In genomic region chr3:141764041-141764440, GRCh38 we compare ENCODE assay signal across 1 cellular context.
TF ChIP-seq lines count a peak whose summit lies in the region.

No MANE protein-coding gene starts in this region.

TF ChIP-seq in H1, 55 proteins besides CTCF, POLR2A, EP300 and RAD21:
- no peak for TF ChIP-seq SAP30 (IDR thresholded peaks at IDR 0.05; ENCODE audit: insufficient read depth, insufficient replicate concordance, low read length)
- no peak for TF ChIP-seq RBBP5 (IDR thresholded peaks at IDR 0.05; ENCODE audit: borderline replicate concordance, low read depth, low read length)
- no peak for TF ChIP-seq JUN (IDR thresholded peaks at IDR 0.05; ENCODE audit: low read depth, low read length)
- no peak for TF ChIP-seq PHF8 (conservative IDR thresholded peaks at IDR 0.05; ENCODE audit: low read depth, low read length)
- no peak for TF ChIP-seq CREB1 (IDR thresholded peaks at IDR 0.05)
- no peak for TF ChIP-seq SIX5 (IDR thresholded peaks at IDR 0.05; ENCODE audit: low read depth, low read length)
